Comparison of ENCODE assay signal across 14 cellular contexts in genomic region chr12:130765186-130765659, GRCh38. TPM values are rescaled to one million over a fixed set of nuclear protein-coding genes. Genes with fewer than 3 reads are reported as not detected.
DNase-seq lines count a peak whose midpoint lies in the region; ATAC-seq, FAIRE-seq and TF ChIP-seq lines count a peak whose summit lies in the region.
"Had no signal": no experiment of that assay in that cellular context is flagged by ENCODE, and none has a peak within 500 bp of the region (broad histone marks: within the 10 kb centered on the region; RNA-seq: fewer than 3 reads in every experiment).

No MANE protein-coding gene starts in this region.

- no peak overlapping the region for H3K4me2 ChIP-seq in endothelial cell of umbilical vein (ENCODE audit: insufficient read depth, low read length)

- TF ChIP-seq CTCF in endothelial cell of umbilical vein (IDR thresholded peaks at IDR 0.05; ENCODE audit: extremely low read depth in 1 of 2, insufficient read depth in 1 of 2, low read depth in 1 of 2, low read length in 2 of 2): no peak

- DNase-seq in CD1c-positive myeloid dendritic cell (ENCODE audit: extremely low spot score): peak; percentile 30
- no peak for DNase-seq in GM18507 (ENCODE audit: extremely low spot score, insufficient read length, low read depth)
- DNase-seq in RKO (ENCODE audit: low spot score): peak; percentile 60
- peak; percentile 8 for DNase-seq in endothelial cell of umbilical vein (ENCODE audit: low read depth, low spot score)
- DNase-seq: left lung, Peyer's patch, testis had no signal

- H3K9ac ChIP-seq in endothelial cell of umbilical vein (replicated peaks; ENCODE audit: extremely low read depth, insufficient read depth, low read length): no peak overlapping the region

- TF ChIP-seq POLR2A in endothelial cell of umbilical vein (IDR thresholded peaks at IDR 0.05; ENCODE audit: low read depth, low read length): no peak

- H3K4me3 ChIP-seq in endothelial cell of umbilical vein (replicated peaks in 1 of 3; ENCODE audit: insufficient read depth in 1 of 3, low read depth in 1 of 3, low read length in 3 of 3): no peak overlapping the region
- H3K4me3 ChIP-seq: left lung, Peyer's patch, testis had no signal

- no TSS peak for BruUV-seq in endothelial cell of umbilical vein (replicated peaks; lab: Mats Ljungman, UMichigan)

- POLR2A ChIA-PET in endothelial cell of umbilical vein (lab: Charles Lee): no interaction called here

- CTCF ChIA-PET in endothelial cell of umbilical vein (lab: Charles Lee): no interaction called here

- no peaks in the 10 kb centered on the region for H3K4me1 ChIP-seq in endothelial cell of umbilical vein (ENCODE audit: control insufficient read depth, extremely low read depth, insufficient read depth, low read length)
- H3K4me1 ChIP-seq: left lung, Peyer's patch, testis had no signal

- no peak overlapping the region for H2AFZ ChIP-seq in endothelial cell of umbilical vein (ENCODE audit: low read depth, low read length)

- no peaks in the 10 kb centered on the region for H3K79me2 ChIP-seq in endothelial cell of umbilical vein (ENCODE audit: control insufficient read depth, insufficient read depth, low read length)

- no peaks in the 10 kb centered on the region for H3K27me3 ChIP-seq in endothelial cell of umbilical vein (ENCODE audit: control insufficient read depth in 2 of 2, insufficient read depth in 2 of 2, low read length in 2 of 2)
- H3K27me3 ChIP-seq: Peyer's patch, testis had no signal

- H3K36me3 ChIP-seq in endothelial cell of umbilical vein (ENCODE audit: control insufficient read depth in 2 of 2, extremely low read depth in 1 of 2, insufficient read depth in 2 of 2, low read length in 2 of 2): no peaks in the 10 kb centered on the region
- H3K36me3 ChIP-seq: left lung, Peyer's patch had no signal

- dilution Hi-C loops in endothelial cell of umbilical vein (cut with MboI; ENCODE audit: extremely low pct_ligation_motif_present, low sequenced_read_pairs): no loop called here

- ATAC-seq in HG03469 (IDR thresholded peaks at IDR 0.05; ENCODE audit: unreplicated experiment) (no peak), GM19324 (IDR thresholded peaks at IDR 0.05; ENCODE audit: low FRiP score, unreplicated experiment) (no peak), GM18511 (IDR thresholded peaks at IDR 0.05; ENCODE audit: unreplicated experiment) (no peak), GM18517 (IDR thresholded peaks at IDR 0.05; ENCODE audit: unreplicated experiment) (no peak)
- ATAC-seq: left lung; natural killer cell treated with Interleukin-12 subunit alpha and Interleukin-12 subunit beta and Interleukin-15 and Interleukin-18, amount 100 ng/mL, for 72 hours; sciatic nerve had no signal

- no peaks in the 10 kb centered on the region for H4K20me1 ChIP-seq in endothelial cell of umbilical vein (replicated peaks; ENCODE audit: control insufficient read depth, extremely low read depth, insufficient read depth, low read length)

- no peak overlapping the region for H3K27ac ChIP-seq in endothelial cell of umbilical vein (ENCODE audit: insufficient read depth, low read depth, low read length)
- H3K27ac ChIP-seq: left lung, Peyer's patch, testis had no signal

- intact Hi-C loops in endothelial cell of umbilical vein (cut with micrococcal nuclease): loop anchor here (10.0 kb wide), 1 partner anchor 370 kb away; no protein-coding TSS in a partner anchor

- H3K9me3 ChIP-seq in endothelial cell of umbilical vein (replicated peaks; ENCODE audit: control insufficient read depth, insufficient read depth, low read length): peaks cover 3% of the 10 kb centered on the region
- H3K9me3 ChIP-seq: Peyer's patch, testis had no signal

- H3K9me1 ChIP-seq in endothelial cell of umbilical vein (replicated peaks; ENCODE audit: control insufficient read depth, extremely low read depth, insufficient read depth, low read length): no peaks in the 10 kb centered on the region

- FAIRE-seq in GM18507 (lab: Jason Lieb, UNC): peak; percentile 15
- no peak for FAIRE-seq in endothelial cell of umbilical vein (lab: Jason Lieb, UNC)

TF ChIP-seq in endothelial cell of umbilical vein, 7 proteins besides CTCF, POLR2A, EP300 and RAD21:
- no peak for TF ChIP-seq EZH2 (IDR thresholded peaks at IDR 0.05; ENCODE audit: borderline replicate concordance, low read depth, low read length, severe bottlenecking)
- TF ChIP-seq POLR2AphosphoS5 (IDR thresholded peaks at IDR 0.05; ENCODE audit: insufficient read depth, low read depth, low read length): no peak
- peak; percentile 76 for TF ChIP-seq JUN (IDR thresholded peaks at IDR 0.05; ENCODE audit: borderline replicate concordance, insufficient read depth, insufficient read length, low read depth)

RNA-seq across cellular contexts. Expression of gene RIMBP2, which starts 49.1 kb away (rescaled TPM):
- total RNA-seq in endothelial cell of umbilical vein: not detected in 2 replicates
- 0.04 TPM in 1 of 2 replicates, not detected in the other for polyA plus RNA-seq in endothelial cell of umbilical vein
- polyA plus RNA-seq in endothelial cell of umbilical vein (2011; cell fraction: cytosol; rRNA removed): not detected in 2 replicates
- polyA plus RNA-seq in endothelial cell of umbilical vein (2011; cell fraction: nucleus; rRNA removed): not detected in 2 replicates
- polyA plus RNA-seq in endothelial cell of umbilical vein (2012): not detected in 2 replicates
- not detected in 2 replicates for polyA minus RNA-seq in endothelial cell of umbilical vein
- polyA minus RNA-seq in endothelial cell of umbilical vein (2011; cell fraction: cytosol; rRNA and poly(A)+ RNA removed): not detected
- not detected in 2 replicates for polyA minus RNA-seq in endothelial cell of umbilical vein (2011; cell fraction: nucleus; rRNA and poly(A)+ RNA removed)
- total RNA-seq: natural killer cell treated with Interleukin-12 subunit alpha and Interleukin-12 subunit beta and Interleukin-15 and Interleukin-18, amount 100 ng/mL, for 72 hours had no signal
- polyA plus RNA-seq: CD4-positive, alpha-beta memory T cell had no signal
